10 cellular contexts compared by ENCODE assay signal in genomic region chr11:110148775-110149744, GRCh38. TPM values are rescaled to one million over a fixed set of nuclear protein-coding genes. Genes with fewer than 3 reads are reported as not detected.
A peak's percentile ranks its signal among the peaks of the same experiment; 100 is the strongest.
DNase-seq lines count a peak whose midpoint lies in the region; ATAC-seq, FAIRE-seq and TF ChIP-seq lines count a peak whose summit lies in the region.
"Had no signal": no experiment of that assay in that cellular context is flagged by ENCODE, and none has a peak within 500 bp of the region (broad histone marks: within the 10 kb centered on the region; RNA-seq: fewer than 3 reads in every experiment).

No MANE protein-coding gene starts in this region.

- BruUV-seq in HepG2 (replicated peaks; lab: Mats Ljungman, UMichigan) = no TSS peak

- no peak for DNase-seq in right lobe of liver
- no peak for DNase-seq in HepG2 (ENCODE audit: low spot score)
- DNase-seq in NCI-H226 = peak; percentile 86
- DNase-seq in fibroblast of mammary gland (ENCODE audit: low read depth) = peak; percentile 90
- peak; percentile 39 for DNase-seq in urothelium cell line (ENCODE audit: low spot score)
- DNase-seq in NCI-H146 treated with DMSO at 0.1 percent for 48 hours (lab: John Stamatoyannopoulos, UW; ENCODE audit: unreplicated experiment) = no peak
- DNase-seq in OCI-M2 (lab: John Stamatoyannopoulos, UW; ENCODE audit: unreplicated experiment) = no peak
- DNase-seq: NCI-H1048 had no signal

- H3K27ac ChIP-seq in right lobe of liver (no peak overlapping the region), HepG2 (ENCODE audit: extremely low read length, insufficient read depth, low read length) (no peak overlapping the region)
- H3K27ac ChIP-seq: VCaP had no signal

- H3K4me2 ChIP-seq in HepG2 (ENCODE audit: low read depth, low read length) = no peak overlapping the region

- intact Hi-C loops in right lobe of liver (cut with DNase I) = no loop called here
- intact Hi-C loops in HepG2 (cut with micrococcal nuclease; ENCODE audit: unreplicated experiment) = no loop called here

- no peaks in the 10 kb centered on the region for H4K20me1 ChIP-seq in HepG2 (ENCODE audit: insufficient read depth, low read length)

- in situ Hi-C loops in HepG2 (cut with HindIII; ENCODE audit: extremely low pct_ligation_motif_present, low pct_unique_long_range_greater_than_20kb) = no loop called here

- no peaks in the 10 kb centered on the region for H3K9me3 ChIP-seq in right lobe of liver
- no peaks in the 10 kb centered on the region for H3K9me3 ChIP-seq in HepG2 (ENCODE audit: low read length)

- H3K9ac ChIP-seq in HepG2 (ENCODE audit: insufficient read depth, low read depth, low read length) = no peak overlapping the region

- no peak for TF ChIP-seq RAD21 in HepG2 (CRISPR knock-in tag; IDR thresholded peaks at IDR 0.05)

- no peaks in the 10 kb centered on the region for H3K27me3 ChIP-seq in right lobe of liver
- H3K27me3 ChIP-seq in HepG2 (ENCODE audit: control insufficient read depth in 1 of 2, insufficient read depth in 2 of 2, low read length in 2 of 2) = no peaks in the 10 kb centered on the region

- 71% methylated on average over 9 of the region's 9 CpGs for WGBS in right lobe of liver (ENCODE audit: insufficient coverage, low coverage, low lambda C conversion rate, missing lambda C conversion rate)
- WGBS in HepG2 (ENCODE audit: low lambda C conversion rate) = 89% methylated on average over 9 of the region's 9 CpGs

- TF ChIP-seq EP300 in HepG2 (IDR thresholded peaks at IDR 0.05; ENCODE audit: low read depth in 2 of 2, low read length in 2 of 2) (no peak), HepG2 (CRISPR knock-in tag; IDR thresholded peaks at IDR 0.05; ENCODE audit: borderline replicate concordance) (no peak)

- POLR2A ChIA-PET in HepG2 (lab: Yijun Ruan, JAX) = no interaction called here

- TF ChIP-seq CTCF in right lobe of liver (IDR thresholded peaks at IDR 0.05) (no peak), HepG2 (CRISPR knock-in tag; IDR thresholded peaks at IDR 0.05) (no peak), fibroblast of mammary gland (conservative IDR thresholded peaks at IDR 0.05; ENCODE audit: control insufficient read depth, insufficient read depth, low read depth, low read length) (no peak)

- TF ChIP-seq POLR2A in right lobe of liver (IDR thresholded peaks at IDR 0.05) = no peak
- no peak for TF ChIP-seq POLR2A in HepG2 (IDR thresholded peaks at IDR 0.05; ENCODE audit: insufficient read depth in 1 of 2, low read depth in 2 of 2, low read length in 2 of 2)

- no peaks in the 10 kb centered on the region for H3K79me2 ChIP-seq in HepG2 (ENCODE audit: insufficient read depth, low read length)

- H3K4me3 ChIP-seq in right lobe of liver = no peak overlapping the region
- H3K4me3 ChIP-seq in HepG2 (replicated peaks in 1 of 3; ENCODE audit: insufficient read depth in 1 of 3, low read depth in 2 of 3, low read length in 3 of 3) = no peak overlapping the region
- no peak overlapping the region for H3K4me3 ChIP-seq in fibroblast of mammary gland (ENCODE audit: control insufficient read depth, low read depth, low read length)

- H3K4me1 ChIP-seq in right lobe of liver (peaks cover 0 to 10% (median 0%) of the 10 kb centered on the region in 4 donors), HepG2 (ENCODE audit: insufficient read depth, low read length) (no peaks in the 10 kb centered on the region)

- FAIRE-seq in HepG2 (lab: Jason Lieb, UNC) = no peak
- no peak for FAIRE-seq in urothelium cell line (lab: Jason Lieb, UNC)

- CTCF ChIA-PET in HepG2 (lab: Yijun Ruan, JAX; ENCODE audit: low intra/inter-chr PET ratio, low total read pairs) = no interaction called here

- H2AFZ ChIP-seq in HepG2 (ENCODE audit: low read length) = no peak overlapping the region

- peak; percentile 40 to 91 (median 66) for ATAC-seq in right lobe of liver
- no peak for ATAC-seq in HepG2
- ATAC-seq in GM21515 (IDR thresholded peaks at IDR 0.05; ENCODE audit: unreplicated experiment) = no peak

- H3K36me3 ChIP-seq in right lobe of liver (no peaks in the 10 kb centered on the region), HepG2 (replicated peaks in 1 of 2; ENCODE audit: control insufficient read depth in 1 of 2, insufficient read depth in 2 of 2, low read length in 2 of 2) (no peaks in the 10 kb centered on the region)

TF ChIP-seq in HepG2, 621 proteins besides CTCF, POLR2A, EP300 and RAD21:
- TF ChIP-seq SMAD1 (CRISPR knock-in tag; IDR thresholded peaks at IDR 0.05; ENCODE audit: borderline replicate concordance, low read depth) (no peak), ZFAT (CRISPR knock-in tag; conservative IDR thresholded peaks at IDR 0.05) (no peak), ZNF773 (CRISPR knock-in tag; IDR thresholded peaks at IDR 0.05; ENCODE audit: borderline replicate concordance) (no peak), KLF11 (CRISPR knock-in tag; IDR thresholded peaks at IDR 0.05) (no peak), MTA3 (CRISPR knock-in tag; IDR thresholded peaks at IDR 0.05) (no peak), RBM22 (optimal IDR thresholded peaks at IDR 0.05; ENCODE audit: low read length) (no peak), HOXD1 (CRISPR knock-in tag; IDR thresholded peaks at IDR 0.05) (no peak), RFXAP (CRISPR knock-in tag; IDR thresholded peaks at IDR 0.05; ENCODE audit: borderline replicate concordance) (no peak), POLR2G (IDR thresholded peaks at IDR 0.05; ENCODE audit: low read depth, low read length) (no peak), ZIK1 (CRISPR knock-in tag; IDR thresholded peaks at IDR 0.05; ENCODE audit: borderline replicate concordance, low read depth) (no peak), HNRNPLL (IDR thresholded peaks at IDR 0.05; ENCODE audit: low read depth, low read length, poor library complexity, severe bottlenecking) (no peak), SALL2 (CRISPR knock-in tag; IDR thresholded peaks at IDR 0.05) (no peak), SMYD3 (CRISPR knock-in tag; IDR thresholded peaks at IDR 0.05) (no peak)
- TF ChIP-seq, protein P1, sequence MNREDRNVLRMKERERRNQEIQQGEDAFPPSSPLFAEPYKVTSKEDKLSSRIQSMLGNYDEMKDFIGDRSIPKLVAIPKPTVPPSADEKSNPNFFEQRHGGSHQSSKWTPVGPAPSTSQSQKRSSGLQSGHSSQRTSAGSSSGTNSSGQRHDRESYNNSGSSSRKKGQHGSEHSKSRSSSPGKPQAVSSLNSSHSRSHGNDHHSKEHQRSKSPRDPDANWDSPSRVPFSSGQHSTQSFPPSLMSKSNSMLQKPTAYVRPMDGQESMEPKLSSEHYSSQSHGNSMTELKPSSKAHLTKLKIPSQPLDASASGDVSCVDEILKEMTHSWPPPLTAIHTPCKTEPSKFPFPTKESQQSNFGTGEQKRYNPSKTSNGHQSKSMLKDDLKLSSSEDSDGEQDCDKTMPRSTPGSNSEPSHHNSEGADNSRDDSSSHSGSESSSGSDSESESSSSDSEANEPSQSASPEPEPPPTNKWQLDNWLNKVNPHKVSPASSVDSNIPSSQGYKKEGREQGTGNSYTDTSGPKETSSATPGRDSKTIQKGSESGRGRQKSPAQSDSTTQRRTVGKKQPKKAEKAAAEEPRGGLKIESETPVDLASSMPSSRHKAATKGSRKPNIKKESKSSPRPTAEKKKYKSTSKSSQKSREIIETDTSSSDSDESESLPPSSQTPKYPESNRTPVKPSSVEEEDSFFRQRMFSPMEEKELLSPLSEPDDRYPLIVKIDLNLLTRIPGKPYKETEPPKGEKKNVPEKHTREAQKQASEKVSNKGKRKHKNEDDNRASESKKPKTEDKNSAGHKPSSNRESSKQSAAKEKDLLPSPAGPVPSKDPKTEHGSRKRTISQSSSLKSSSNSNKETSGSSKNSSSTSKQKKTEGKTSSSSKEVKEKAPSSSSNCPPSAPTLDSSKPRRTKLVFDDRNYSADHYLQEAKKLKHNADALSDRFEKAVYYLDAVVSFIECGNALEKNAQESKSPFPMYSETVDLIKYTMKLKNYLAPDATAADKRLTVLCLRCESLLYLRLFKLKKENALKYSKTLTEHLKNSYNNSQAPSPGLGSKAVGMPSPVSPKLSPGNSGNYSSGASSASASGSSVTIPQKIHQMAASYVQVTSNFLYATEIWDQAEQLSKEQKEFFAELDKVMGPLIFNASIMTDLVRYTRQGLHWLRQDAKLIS (CRISPR knock-in tag; IDR thresholded peaks at IDR 0.05) = no peak
TF ChIP-seq in HepG2: peak in this region for 0.

RNA-seq across cellular contexts. Expression of gene ZC3H12C, which starts 55.9 kb away (rescaled TPM):
- 1 to 10 TPM; 4.0 to 7.9 (median 4.8) TPM for total RNA-seq in right lobe of liver
- total RNA-seq in HepG2 (2016; rRNA removed; fragmentation: Illumina TruSeq; extraction: Trizol) = 5.7 and 6.8 TPM in 2 replicates
- 9.0 and 9.5 TPM in 2 replicates for total RNA-seq in HepG2 (2016; cell fraction: cytosol; rRNA removed; fragmentation: Illumina TruSeq; extraction: Trizol; ENCODE audit: low read depth)
- total RNA-seq in HepG2 (2016; cell fraction: insoluble cytoplasmic fraction; rRNA removed; fragmentation: Illumina TruSeq; extraction: Trizol) = 5.1 and 5.4 TPM in 2 replicates
- total RNA-seq in HepG2 (2016; cell fraction: membrane; rRNA removed; fragmentation: Illumina TruSeq; extraction: Trizol) = 5.2 and 6.0 TPM in 2 replicates
- 7.1 and 8.4 TPM in 2 replicates for total RNA-seq in HepG2 (2016; cell fraction: nucleus; rRNA removed; fragmentation: Illumina TruSeq; extraction: Trizol)
- 2.2 and 2.4 TPM in 2 replicates for polyA plus RNA-seq in HepG2 (2011; rRNA removed)
- polyA plus RNA-seq in HepG2 (2011; cell fraction: cytosol; rRNA removed) = 1.3 and 1.4 TPM in 2 replicates
- 4.8 and 6.1 TPM in 2 replicates for polyA plus RNA-seq in HepG2 (2011; cell fraction: nucleus; rRNA removed)
- polyA plus RNA-seq in HepG2 (2012) = 1.3 and 1.5 TPM in 2 replicates
- 0.08 TPM in 2 replicates for polyA plus RNA-seq in HepG2 (2016; cell fraction: cytosol; fragmentation: Illumina TruSeq; extraction: Trizol; ENCODE audit: low read depth)
- polyA plus RNA-seq in HepG2 (2016; cell fraction: insoluble cytoplasmic fraction; fragmentation: Illumina TruSeq; extraction: Trizol; ENCODE audit: low read depth) = 2.1 and 2.3 TPM in 2 replicates
- 0.30 TPM in 2 replicates for polyA plus RNA-seq in HepG2 (2016; cell fraction: membrane; fragmentation: Illumina TruSeq; extraction: Trizol; ENCODE audit: low read depth)
- 4.9 and 5.1 TPM in 2 replicates for polyA plus RNA-seq in HepG2 (2016; cell fraction: nucleus; fragmentation: Illumina TruSeq; extraction: Trizol; ENCODE audit: insufficient read depth, low read depth)
- polyA minus RNA-seq in HepG2 (2011; rRNA and poly(A)+ RNA removed; ENCODE audit: low replicate concordance) = 4.1 and 15.9 TPM in 2 replicates
- 3.7 and 4.2 TPM in 2 replicates for polyA minus RNA-seq in HepG2 (2011; cell fraction: cytosol; rRNA and poly(A)+ RNA removed)
- 9.8 and 12.9 TPM in 2 replicates for polyA minus RNA-seq in HepG2 (2011; cell fraction: nucleus; rRNA and poly(A)+ RNA removed)

Comparison
In these comparisons a context has a peak if more than half of its experiments do, and no peak if none do; other contexts are left out.
1. ATAC-seq: peak in right lobe of liver (4 of 4); none in HepG2 (single experiment) and GM21515 (single experiment).
2. DNase-seq: peak in NCI-H226 (single experiment), fibroblast of mammary gland (single experiment) and urothelium cell line (single experiment); none in right lobe of liver (0 of 3), HepG2 (single experiment), NCI-H146 treated with DMSO at 0.1 percent for 48 hours (single experiment) and OCI-M2 (single experiment).